12 cellular contexts compared by ENCODE assay signal in genomic region chr11:106061936-106062591, GRCh38. TPM values are rescaled to one million over a fixed set of nuclear protein-coding genes. Genes with fewer than 3 reads are reported as not detected.
DNase-seq lines count a peak whose midpoint lies in the region; ATAC-seq lines count a peak whose summit lies in the region.
"Had no signal": no experiment of that assay in that cellular context is flagged by ENCODE, and none has a peak within 500 bp of the region (broad histone marks: within the 10 kb centered on the region; RNA-seq: fewer than 3 reads in every experiment).

No MANE protein-coding gene starts in this region.

- H3K27ac Mint-ChIP-seq in activated T-helper 1 cell treated with anti-CD3 and anti-CD28 coated beads, Interleukin-12 subunit alpha, Interleukin-12 subunit beta, Interleukin-2, Interleukin-4 antibody, amounts not matched to agents 30 ng/mL and 10 ng/mL and 1 ng/mL, durations not matched to agents 14 hours and 24 hours and 36 hours = peak overlapping the region; percentile 36

- intact Hi-C loops in activated T-helper 1 cell treated with anti-CD3 and anti-CD28 coated beads, Interleukin-12 subunit alpha, Interleukin-12 subunit beta, Interleukin-2, Interleukin-4 antibody, amounts not matched to agents 30 ng/mL and 10 ng/mL and 1 ng/mL, durations not matched to agents 14 hours and 24 hours and 36 hours (cut with micrococcal nuclease) = loop anchor here (1.0 to 2.0 kb wide), 2 partner anchors 15 to 31 kb away; partner anchors contain the start of genes AASDHPPT and KBTBD3

- peaks cover 15% of the 10 kb centered on the region for H3K4me1 Mint-ChIP-seq in activated T-helper 1 cell treated with anti-CD3 and anti-CD28 coated beads, Interleukin-12 subunit alpha, Interleukin-12 subunit beta, Interleukin-2, Interleukin-4 antibody, amounts not matched to agents 30 ng/mL and 10 ng/mL and 1 ng/mL, durations not matched to agents 14 hours and 24 hours and 36 hours (ENCODE audit: low read depth)

- H3K27me3 Mint-ChIP-seq in activated T-helper 1 cell treated with anti-CD3 and anti-CD28 coated beads, Interleukin-12 subunit alpha, Interleukin-12 subunit beta, Interleukin-2, Interleukin-4 antibody, amounts not matched to agents 30 ng/mL and 10 ng/mL and 1 ng/mL, durations not matched to agents 14 hours and 24 hours and 36 hours (ENCODE audit: insufficient read depth) = no peaks in the 10 kb centered on the region
- H3K27me3 Mint-ChIP-seq: naive thymus-derived CD8-positive, alpha-beta T cell had no signal

- ATAC-seq in GM18502 (IDR thresholded peaks at IDR 0.05; ENCODE audit: poor library complexity, unreplicated experiment) (peak; percentile 53), GM18870 (IDR thresholded peaks at IDR 0.05; ENCODE audit: unreplicated experiment) (peak; percentile 40), HG02610 (IDR thresholded peaks at IDR 0.05; ENCODE audit: unreplicated experiment) (peak; percentile 53)
- ATAC-seq: naive thymus-derived CD8-positive, alpha-beta T cell had no signal

- H3K9me3 Mint-ChIP-seq in activated T-helper 1 cell treated with anti-CD3 and anti-CD28 coated beads, Interleukin-12 subunit alpha, Interleukin-12 subunit beta, Interleukin-2, Interleukin-4 antibody, amounts not matched to agents 30 ng/mL and 10 ng/mL and 1 ng/mL, durations not matched to agents 14 hours and 24 hours and 36 hours = no peaks in the 10 kb centered on the region
- H3K9me3 Mint-ChIP-seq: naive thymus-derived CD8-positive, alpha-beta T cell had no signal

- peaks cover 3% of the 10 kb centered on the region for H3K36me3 Mint-ChIP-seq in activated T-helper 1 cell treated with anti-CD3 and anti-CD28 coated beads, Interleukin-12 subunit alpha, Interleukin-12 subunit beta, Interleukin-2, Interleukin-4 antibody, amounts not matched to agents 30 ng/mL and 10 ng/mL and 1 ng/mL, durations not matched to agents 14 hours and 24 hours and 36 hours (ENCODE audit: low read depth)

- no peak for DNase-seq in activated T-helper 1 cell treated with anti-CD3 and anti-CD28 coated beads, Interleukin-12 subunit alpha, Interleukin-12 subunit beta, Interleukin-2, Interleukin-4 antibody, amounts not matched to agents 30 ng/mL and 10 ng/mL and 1 ng/mL, durations not matched to agents 14 hours and 24 hours and 36 hours (ENCODE audit: low spot score)
- DNase-seq in KG1 (lab: John Stamatoyannopoulos, UW) = no peak
- DNase-seq in H4 (ENCODE audit: low spot score) = no peak
- DNase-seq in kidney tubule cell (ENCODE audit: low spot score) = no peak
- DNase-seq: activated CD4-positive, alpha-beta T cell treated with anti-CD3 and anti-CD28 coated beads, Interleukin-2, amount 50 U/mL, for 48 hours; activated effector memory CD4-positive, alpha-beta T cell treated with anti-CD3 and anti-CD28 coated beads, Interleukin-2, amount 50 U/mL, for 16 hours; naive thymus-derived CD8-positive, alpha-beta T cell; NCI-H1436; NCI-H2171 treated with DMSO at 0.1 percent for 48 hours had no signal

- no peak overlapping the region for H3K4me3 Mint-ChIP-seq in activated T-helper 1 cell treated with anti-CD3 and anti-CD28 coated beads, Interleukin-12 subunit alpha, Interleukin-12 subunit beta, Interleukin-2, Interleukin-4 antibody, amounts not matched to agents 30 ng/mL and 10 ng/mL and 1 ng/mL, durations not matched to agents 14 hours and 24 hours and 36 hours
- H3K4me3 Mint-ChIP-seq: naive thymus-derived CD8-positive, alpha-beta T cell had no signal

RNA-seq across cellular contexts. Expression of gene KBTBD3, which starts 15.1 kb away (rescaled TPM):
- 4.1 and 5.8 TPM in 2 replicates for total RNA-seq in activated T-helper 1 cell treated with anti-CD3 and anti-CD28 coated beads, Interleukin-12 subunit alpha, Interleukin-12 subunit beta, Interleukin-2, Interleukin-4 antibody, amounts not matched to agents 30 ng/mL and 10 ng/mL and 1 ng/mL, durations not matched to agents 14 hours and 24 hours and 36 hours
- total RNA-seq in H4 (2014; rRNA removed; shearing (Covaris generic)) = 1.1 and 1.3 TPM in 2 replicates

RNA-seq across cellular contexts. Expression of gene AASDHPPT, which starts 15.4 kb away (rescaled TPM):
- 49.0 and 53.6 TPM in 2 replicates for total RNA-seq in activated T-helper 1 cell treated with anti-CD3 and anti-CD28 coated beads, Interleukin-12 subunit alpha, Interleukin-12 subunit beta, Interleukin-2, Interleukin-4 antibody, amounts not matched to agents 30 ng/mL and 10 ng/mL and 1 ng/mL, durations not matched to agents 14 hours and 24 hours and 36 hours
- total RNA-seq in H4 (2014; rRNA removed; shearing (Covaris generic)) = 61.6 and 61.9 TPM in 2 replicates

RNA-seq across cellular contexts. Expression of gene MSANTD4, which starts 40.0 kb away (rescaled TPM):
- total RNA-seq in activated T-helper 1 cell treated with anti-CD3 and anti-CD28 coated beads, Interleukin-12 subunit alpha, Interleukin-12 subunit beta, Interleukin-2, Interleukin-4 antibody, amounts not matched to agents 30 ng/mL and 10 ng/mL and 1 ng/mL, durations not matched to agents 14 hours and 24 hours and 36 hours = 24.2 and 24.3 TPM in 2 replicates
- total RNA-seq in H4 (2014; rRNA removed; shearing (Covaris generic)) = 16.1 and 17.8 TPM in 2 replicates
